Comparison of ENCODE assay signal across 14 cellular contexts in genomic region chr17:79974786-79975497, GRCh38.
DNase-seq lines count a peak whose midpoint lies in the region; FAIRE-seq and TF ChIP-seq lines count a peak whose summit lies in the region.
"Had no signal": no experiment of that assay in that cellular context is flagged by ENCODE, and none has a peak within 500 bp of the region (broad histone marks: within the 10 kb centered on the region; RNA-seq: fewer than 3 reads in every experiment).

No MANE protein-coding gene starts in this region.

- peaks cover 4 to 62% of the 10 kb centered on the region in 2 donors for H3K36me3 ChIP-seq in neuronal stem cell (replicated peaks in 1 of 2; ENCODE audit: control insufficient read depth in 2 of 2, insufficient read depth in 2 of 2, low read length in 2 of 2)

- H3K4ac ChIP-seq in neuronal stem cell (ENCODE audit: low read length) = no peak overlapping the region

- H2BK5ac ChIP-seq in neuronal stem cell (ENCODE audit: low read length) = no peak overlapping the region

- H3K9ac ChIP-seq in neuronal stem cell (ENCODE audit: low read depth, low read length, poor library complexity) = no peak overlapping the region

- no peak overlapping the region for H4K8ac ChIP-seq in neuronal stem cell (ENCODE audit: low read depth, low read length)

- H3K27me3 Mint-ChIP-seq in HFFc6 (ENCODE audit: insufficient read depth) (no peaks in the 10 kb centered on the region; the same call in none of the 2 replicates), chondrocyte (ENCODE audit: low read depth) (no peaks in the 10 kb centered on the region)

- H3K4me1 Mint-ChIP-seq in HFFc6 (ENCODE audit: low read depth) (peaks cover 5% of the 10 kb centered on the region; the same call in 1 of the 2 replicates), chondrocyte (ENCODE audit: low read depth) (peaks cover 16% of the 10 kb centered on the region)

- TF ChIP-seq CTCF in HFFc6 (IDR thresholded peaks at IDR 0.05) (peak; percentile 54), chondrocyte (IDR thresholded peaks at IDR 0.05) (peak; percentile 30)

- H2AFZ ChIP-seq in neuronal stem cell (ENCODE audit: low read length) = no peak overlapping the region

- H2BK120ac ChIP-seq in neuronal stem cell (ENCODE audit: low read depth, low read length) = no peak overlapping the region

- H2BK12ac ChIP-seq in neuronal stem cell (ENCODE audit: low read length) = no peak overlapping the region

- H3K18ac ChIP-seq in neuronal stem cell (ENCODE audit: low read length) = peak overlapping the region; percentile 27

- H3K9me3 ChIP-seq in neuronal stem cell (replicated peaks in 1 of 2; ENCODE audit: control insufficient read depth in 2 of 2, insufficient read depth in 1 of 2, low read depth in 1 of 2, low read length in 2 of 2) = no peaks in the 10 kb centered on the region
- H3K9me3 ChIP-seq: tibial nerve had no signal

- H3K23ac ChIP-seq in neuronal stem cell (ENCODE audit: low read depth, low read length, poor library complexity) = peak overlapping the region; percentile 8

- H3K27ac ChIP-seq in neuronal stem cell (replicated peaks; ENCODE audit: low read length) = no peak overlapping the region
- H3K27ac ChIP-seq: tibial nerve had no signal

- FAIRE-seq in frontal cortex (lab: Jason Lieb, UNC) = no peak
- FAIRE-seq: astrocyte had no signal

- peak overlapping the region; percentile 2 for H2BK15ac ChIP-seq in neuronal stem cell (ENCODE audit: low read length)

- H3K4me1 ChIP-seq in neuronal stem cell (ENCODE audit: control insufficient read depth in 2 of 2, insufficient read depth in 1 of 2, low read depth in 1 of 2, low read length in 2 of 2) = peaks cover 0 to 8% of the 10 kb centered on the region in 2 donors

- no peak overlapping the region for H3K14ac ChIP-seq in neuronal stem cell (ENCODE audit: low read length)

- no peak overlapping the region for H3K4me3 ChIP-seq in neuronal stem cell (ENCODE audit: low read length in 2 of 2)
- H3K4me3 ChIP-seq: tibial nerve had no signal

- H3K4me3 Mint-ChIP-seq in HFFc6 = no peak overlapping the region
- no peak overlapping the region for H3K4me3 Mint-ChIP-seq in chondrocyte (ENCODE audit: unreplicated experiment)

- H3K36me3 Mint-ChIP-seq in HFFc6 (ENCODE audit: low read depth) (no peaks in the 10 kb centered on the region), chondrocyte (ENCODE audit: low read depth) (peaks cover 8% of the 10 kb centered on the region)

- no peak overlapping the region for H3K27ac Mint-ChIP-seq in HFFc6
- no peak overlapping the region for H3K27ac Mint-ChIP-seq in chondrocyte (ENCODE audit: unreplicated experiment)

- in situ Hi-C loops in KBM-7 (cut with MboI; ENCODE audit: low pct_unique_long_range_greater_than_20kb, low sequenced_read_pairs) = no loop called here

- no peaks in the 10 kb centered on the region for H3K27me3 ChIP-seq in neuronal stem cell (ENCODE audit: control insufficient read depth in 3 of 3, insufficient read depth in 3 of 3, low read depth in 1 of 3, low read length in 3 of 3)
- H3K27me3 ChIP-seq: tibial nerve had no signal

- WGBS in neuronal stem cell (ENCODE audit: extremely low coverage in 2 of 2, insufficient read length in 2 of 2, insufficient replicate concordance in 1 of 2), 2 donors = no CpG with 5 or more reads among the region's 21 CpGs

- peak; percentile 20 for DNase-seq in DMS79 treated with DMSO at 0.1 percent for 48 hours (lab: John Stamatoyannopoulos, UW)
- no peak for DNase-seq in DMS79 (lab: John Stamatoyannopoulos, UW)
- DNase-seq in HFFc6 = no peak
- DNase-seq in chondrocyte (ENCODE audit: low spot score) = peak; percentile 88
- DNase-seq in neuronal stem cell (ENCODE audit: low spot score) = no peak
- no peak for DNase-seq in KBM-7
- DNase-seq in frontal cortex (ENCODE audit: low spot score in 2 of 2) = no peak
- no peak for DNase-seq in NCI-H1930 (lab: John Stamatoyannopoulos, UW)
- DNase-seq: 8988T; NCI-H187; SIG-M5; stimulated activated CD4-positive, alpha-beta T cell treated with anti-CD3 and anti-CD28 coated beads, Interleukin-4, amount 100 ng/mL, for 1 hour had no signal

- H3K9me3 Mint-ChIP-seq in HFFc6 (no peaks in the 10 kb centered on the region), chondrocyte (ENCODE audit: low read depth) (no peaks in the 10 kb centered on the region)

- H4K91ac ChIP-seq in neuronal stem cell (ENCODE audit: low read depth, low read length, poor library complexity) = no peak overlapping the region

- no peak overlapping the region for H3K4me2 ChIP-seq in neuronal stem cell (ENCODE audit: insufficient read depth, low read length, poor library complexity, severe bottlenecking)

- H3K79me1 ChIP-seq in neuronal stem cell (ENCODE audit: low read depth, low read length) = peaks cover 5% of the 10 kb centered on the region

- H2AK5ac ChIP-seq in neuronal stem cell (ENCODE audit: low read depth, low read length) = peak overlapping the region; percentile 86

Comparison
In these comparisons a context has a peak if more than half of its experiments do, and no peak if none do; other contexts are left out.
1. DNase-seq: peak in DMS79 treated with DMSO at 0.1 percent for 48 hours (single experiment) and chondrocyte (single experiment); none in DMS79 (single experiment), HFFc6 (single experiment), neuronal stem cell (single experiment), KBM-7 (single experiment), frontal cortex (0 of 2) and NCI-H1930 (0 of 2).